Comparison of ENCODE assay signal across 12 cellular contexts in genomic region chr3:156535798-156536197, GRCh38. TPM values are rescaled to one million over a fixed set of nuclear protein-coding genes. Genes with fewer than 3 reads are reported as not detected.
DNase-seq lines count a peak whose midpoint lies in the region; ATAC-seq and TF ChIP-seq lines count a peak whose summit lies in the region.
"Had no signal": no experiment of that assay in that cellular context is flagged by ENCODE, and none has a peak within 500 bp of the region (broad histone marks: within the 10 kb centered on the region; RNA-seq: fewer than 3 reads in every experiment).

No MANE protein-coding gene starts in this region.

- peak overlapping the region; percentile 52; the same call in 1 of the 2 replicates for H3K4me2 ChIP-seq in SK-N-SH
- no peak overlapping the region for H3K4me2 ChIP-seq in parathyroid adenoma (ENCODE audit: low read length)
- H3K4me2 ChIP-seq in MM.1S (ENCODE audit: low read depth, low read length), result no peak overlapping the region

- H3K9me3 ChIP-seq in SK-N-SH (no peaks in the 10 kb centered on the region), esophagus muscularis mucosa (no peaks in the 10 kb centered on the region), parathyroid adenoma (ENCODE audit: control insufficient read depth, low read length) (no peaks in the 10 kb centered on the region), MM.1S (replicated peaks; ENCODE audit: insufficient read depth, low read length) (no peaks in the 10 kb centered on the region)

- H3K4me3 ChIP-seq in ACC112 (ENCODE audit: low read depth, low read length) (no peak overlapping the region), SK-N-SH (ENCODE audit: low read depth in 2 of 2, low read length in 1 of 2) (no peak overlapping the region), esophagus muscularis mucosa (no peak overlapping the region), parathyroid adenoma (ENCODE audit: low read depth, low read length) (no peak overlapping the region), MM.1S (ENCODE audit: low read length) (no peak overlapping the region)

- H3K27ac ChIP-seq in ACC112 (ENCODE audit: low read depth, low read length), result peak overlapping the region; percentile 92
- H3K27ac ChIP-seq in SK-N-SH (ENCODE audit: low read depth in 2 of 2, low read length in 1 of 2), result peak overlapping the region; percentile 62 to 93; a peak in 3 of 4 replicates
- H3K27ac ChIP-seq in esophagus muscularis mucosa (replicated peaks in 1 of 4), result peak overlapping the region; percentile 83 to 86 (median 84)
- peak overlapping the region; percentile 53 for H3K27ac ChIP-seq in parathyroid adenoma
- H3K27ac ChIP-seq in MM.1S (ENCODE audit: low read length), result no peak overlapping the region

- intact Hi-C loops in esophagus muscularis mucosa (cut with DNase I), result no loop called here

- H3K9ac ChIP-seq in SK-N-SH (peak overlapping the region; percentile 29; the same call in 1 of the 2 replicates), parathyroid adenoma (no peak overlapping the region), MM.1S (ENCODE audit: low read length) (no peak overlapping the region)

- TF ChIP-seq RAD21 in SK-N-SH (IDR thresholded peaks at IDR 0.05; ENCODE audit: low read length), result no peak

- H4K20me1 ChIP-seq in SK-N-SH (ENCODE audit: insufficient read depth), result peaks cover 7% of the 10 kb centered on the region
- no peaks in the 10 kb centered on the region for H4K20me1 ChIP-seq in MM.1S (ENCODE audit: insufficient read depth, low read length)

- H3K4me1 ChIP-seq in ACC112 (ENCODE audit: control insufficient read depth, insufficient read depth, low read length, unreplicated experiment) (peaks cover 31% of the 10 kb centered on the region), SK-N-SH (ENCODE audit: control insufficient read depth in 1 of 2, insufficient read depth in 2 of 2, low read depth in 1 of 2, low read length in 1 of 2) (peaks cover 0 to 19% of the 10 kb centered on the region in 2 experiments; a peak in 2 of 4 replicates), esophagus muscularis mucosa (peaks cover 34 to 89% (median 85%) of the 10 kb centered on the region in 4 donors), parathyroid adenoma (peaks cover 13% of the 10 kb centered on the region), MM.1S (ENCODE audit: low read length) (no peaks in the 10 kb centered on the region)

- no peak for TF ChIP-seq EP300 in SK-N-SH (IDR thresholded peaks at IDR 0.05; ENCODE audit: borderline replicate concordance in 1 of 2, low read depth in 1 of 2, low read length in 1 of 2)
- no peak for TF ChIP-seq EP300 in esophagus muscularis mucosa (IDR thresholded peaks at IDR 0.05)

- no peaks in the 10 kb centered on the region for H3K79me2 ChIP-seq in ACC112 (ENCODE audit: control insufficient read depth, insufficient read depth, low read length, unreplicated experiment)
- peaks cover 16% of the 10 kb centered on the region for H3K79me2 ChIP-seq in SK-N-SH (ENCODE audit: insufficient read depth)
- peaks cover 2% of the 10 kb centered on the region for H3K79me2 ChIP-seq in parathyroid adenoma
- H3K79me2 ChIP-seq in MM.1S (ENCODE audit: low read length), result no peaks in the 10 kb centered on the region

- POLR2A ChIA-PET in SK-N-SH (lab: Yijun Ruan, JAX), result no interaction called here

- TF ChIP-seq CTCF in SK-N-SH (IDR thresholded peaks at IDR 0.05) (no peak), esophagus muscularis mucosa (IDR thresholded peaks at IDR 0.05) (no peak), parathyroid adenoma (IDR thresholded peaks at IDR 0.05) (no peak), MM.1S (IDR thresholded peaks at IDR 0.05; ENCODE audit: low read length) (no peak)

- no peaks in the 10 kb centered on the region for H3K27me3 ChIP-seq in ACC112 (ENCODE audit: insufficient read depth, low read length)
- H3K27me3 ChIP-seq in SK-N-SH (ENCODE audit: insufficient read depth), result no peaks in the 10 kb centered on the region
- H3K27me3 ChIP-seq in esophagus muscularis mucosa, result no peaks in the 10 kb centered on the region
- no peaks in the 10 kb centered on the region for H3K27me3 ChIP-seq in parathyroid adenoma (ENCODE audit: control insufficient read depth, insufficient read depth, low read length)
- no peaks in the 10 kb centered on the region for H3K27me3 ChIP-seq in MM.1S (replicated peaks; ENCODE audit: insufficient read depth, low read length)

- H2AFZ ChIP-seq in ACC112 (ENCODE audit: low read length, unreplicated experiment) (no peak overlapping the region), SK-N-SH (ENCODE audit: low read depth) (no peak overlapping the region), parathyroid adenoma (no peak overlapping the region), MM.1S (ENCODE audit: low read length) (no peak overlapping the region)

- ATAC-seq in GM21723 (IDR thresholded peaks at IDR 0.05; ENCODE audit: unreplicated experiment), result no peak
- ATAC-seq: stimulated activated naive B cell treated with anti-CD40 and anti-IgM and Interleukin-4, amounts not matched to agents 10 μg/mL and 1 μg/mL and 100 μg/mL, for 72 hours had no signal

- TF ChIP-seq POLR2A in esophagus muscularis mucosa (IDR thresholded peaks at IDR 0.05; ENCODE audit: low read depth), result no peak

- DNase-seq in SK-N-SH (no peak), esophagus muscularis mucosa (ENCODE audit: extremely low spot score) (no peak), NCI-H2029 (lab: John Stamatoyannopoulos, UW) (no peak), T-helper 9 cell (no peak), MM.1S (no peak)
- DNase-seq: activated CD8-positive, alpha-beta memory T cell treated with anti-CD3 and anti-CD28 coated beads for 24 hours; naive B cell; NCI-H187 treated with DMSO at 0.1 percent for 48 hours; stimulated activated naive B cell treated with anti-CD40 and anti-IgM and Interleukin-4, amounts not matched to agents 10 μg/mL and 1 μg/mL and 100 μg/mL, for 72 hours had no signal

- H3K36me3 ChIP-seq in ACC112 (ENCODE audit: insufficient read depth, low read length) (peaks cover 24% of the 10 kb centered on the region), SK-N-SH (replicated peaks in 1 of 2; ENCODE audit: control insufficient read depth in 1 of 2, insufficient read depth in 2 of 2, low read length in 1 of 2) (peaks cover 54 to 63% of the 10 kb centered on the region in 2 experiments), esophagus muscularis mucosa (peaks cover 0 to 17% (median 10%) of the 10 kb centered on the region in 4 donors), parathyroid adenoma (ENCODE audit: control insufficient read depth, insufficient read depth, low read length) (no peaks in the 10 kb centered on the region), MM.1S (replicated peaks; ENCODE audit: insufficient read depth, low read length) (no peaks in the 10 kb centered on the region)

- CTCF ChIA-PET in SK-N-SH (lab: Yijun Ruan, JAX), result interaction anchor here (0.7 to 3.7 kb wide), 7 partner anchors 8 to 384 kb away, joined by 3 to 25 read pairs (median 5); partner anchors contain the start of gene TIPARP

- 95% methylated on average over 2 of the region's 2 CpGs for WGBS in SK-N-SH (ENCODE audit: low lambda C conversion rate)
- 95% methylated on average over 2 of the region's 2 CpGs for WGBS in esophagus muscularis mucosa

- H3K9me2 ChIP-seq in SK-N-SH, result no peaks in the 10 kb centered on the region
- no peaks in the 10 kb centered on the region for H3K9me2 ChIP-seq in MM.1S (replicated peaks; ENCODE audit: insufficient read depth, low read length)

- peaks cover 78% of the 10 kb centered on the region for H3F3A ChIP-seq in SK-N-SH (replicated peaks; ENCODE audit: insufficient read depth)
- no peaks in the 10 kb centered on the region for H3F3A ChIP-seq in MM.1S (ENCODE audit: insufficient read depth, low read length)

TF ChIP-seq in SK-N-SH, 30 proteins besides CTCF, POLR2A, EP300 and RAD21:
- TF ChIP-seq FOXJ3 (CRISPR knock-in tag; IDR thresholded peaks at IDR 0.05) (no peak), RFX5 (IDR thresholded peaks at IDR 0.05; ENCODE audit: low read length) (no peak), SIN3A (IDR thresholded peaks at IDR 0.05; ENCODE audit: borderline replicate concordance, low read depth, low read length) (no peak), POLR2AphosphoS5 (IDR thresholded peaks at IDR 0.05; ENCODE audit: low read depth, low read length) (peak; percentile 0; the same call in 1 of the 2 replicates)

RNA-seq across cellular contexts. Expression of gene SSR3, which starts 19.1 kb away (rescaled TPM):
- polyA plus RNA-seq in SK-N-SH (2012; rRNA removed), result 61.7 and 96.1 TPM in 2 replicates
- polyA plus RNA-seq in SK-N-SH (2012; cell fraction: cytosol; rRNA removed), result 90.3 and 92.1 TPM in 2 replicates
- 17.1 and 47.6 TPM in 2 replicates for polyA plus RNA-seq in SK-N-SH (2012; cell fraction: nucleus; rRNA removed)
- 100 to 1,000 TPM; 170 to 211 (median 207) TPM for total RNA-seq in esophagus muscularis mucosa
